1 cellular context compared by ENCODE assay signal in genomic region chr12:1226951-1227350, GRCh38.
TF ChIP-seq lines count a peak whose summit lies in the region.

No MANE protein-coding gene starts in this region.

TF ChIP-seq in K562, 482 proteins besides CTCF, POLR2A, EP300 and RAD21 (continued from another document):
- TF ChIP-seq C11orf30 (IDR thresholded peaks at IDR 0.05; ENCODE audit: low read depth): peak; percentile 45; the same call in 1 of the 2 replicates
- TF ChIP-seq MAFG (tag; conservative IDR thresholded peaks at IDR 0.05): 0 out of 2 replicates have a peak, but pooled peaks have one; percentile 25
- TF ChIP-seq ZNF316 (IDR thresholded peaks at IDR 0.05): peak; percentile 37
- no peak for TF ChIP-seq ARID4B (CRISPR knock-in tag; IDR thresholded peaks at IDR 0.05)
- TF ChIP-seq, protein P1, sequence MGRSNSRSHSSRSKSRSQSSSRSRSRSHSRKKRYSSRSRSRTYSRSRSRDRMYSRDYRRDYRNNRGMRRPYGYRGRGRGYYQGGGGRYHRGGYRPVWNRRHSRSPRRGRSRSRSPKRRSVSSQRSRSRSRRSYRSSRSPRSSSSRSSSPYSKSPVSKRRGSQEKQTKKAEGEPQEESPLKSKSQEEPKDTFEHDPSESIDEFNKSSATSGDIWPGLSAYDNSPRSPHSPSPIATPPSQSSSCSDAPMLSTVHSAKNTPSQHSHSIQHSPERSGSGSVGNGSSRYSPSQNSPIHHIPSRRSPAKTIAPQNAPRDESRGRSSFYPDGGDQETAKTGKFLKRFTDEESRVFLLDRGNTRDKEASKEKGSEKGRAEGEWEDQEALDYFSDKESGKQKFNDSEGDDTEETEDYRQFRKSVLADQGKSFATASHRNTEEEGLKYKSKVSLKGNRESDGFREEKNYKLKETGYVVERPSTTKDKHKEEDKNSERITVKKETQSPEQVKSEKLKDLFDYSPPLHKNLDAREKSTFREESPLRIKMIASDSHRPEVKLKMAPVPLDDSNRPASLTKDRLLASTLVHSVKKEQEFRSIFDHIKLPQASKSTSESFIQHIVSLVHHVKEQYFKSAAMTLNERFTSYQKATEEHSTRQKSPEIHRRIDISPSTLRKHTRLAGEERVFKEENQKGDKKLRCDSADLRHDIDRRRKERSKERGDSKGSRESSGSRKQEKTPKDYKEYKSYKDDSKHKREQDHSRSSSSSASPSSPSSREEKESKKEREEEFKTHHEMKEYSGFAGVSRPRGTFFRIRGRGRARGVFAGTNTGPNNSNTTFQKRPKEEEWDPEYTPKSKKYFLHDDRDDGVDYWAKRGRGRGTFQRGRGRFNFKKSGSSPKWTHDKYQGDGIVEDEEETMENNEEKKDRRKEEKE (IDR thresholded peaks at IDR 0.05; ENCODE audit: borderline replicate concordance in 1 of 2, control insufficient read depth in 1 of 2, low read depth in 2 of 2, low read length in 1 of 2): no peak
- peak; percentile 62 for TF ChIP-seq NFE2 (IDR thresholded peaks at IDR 0.05; ENCODE audit: low read depth)
